Comparison of ENCODE assay signal across 9 cellular contexts in the genomic region with DNA sequence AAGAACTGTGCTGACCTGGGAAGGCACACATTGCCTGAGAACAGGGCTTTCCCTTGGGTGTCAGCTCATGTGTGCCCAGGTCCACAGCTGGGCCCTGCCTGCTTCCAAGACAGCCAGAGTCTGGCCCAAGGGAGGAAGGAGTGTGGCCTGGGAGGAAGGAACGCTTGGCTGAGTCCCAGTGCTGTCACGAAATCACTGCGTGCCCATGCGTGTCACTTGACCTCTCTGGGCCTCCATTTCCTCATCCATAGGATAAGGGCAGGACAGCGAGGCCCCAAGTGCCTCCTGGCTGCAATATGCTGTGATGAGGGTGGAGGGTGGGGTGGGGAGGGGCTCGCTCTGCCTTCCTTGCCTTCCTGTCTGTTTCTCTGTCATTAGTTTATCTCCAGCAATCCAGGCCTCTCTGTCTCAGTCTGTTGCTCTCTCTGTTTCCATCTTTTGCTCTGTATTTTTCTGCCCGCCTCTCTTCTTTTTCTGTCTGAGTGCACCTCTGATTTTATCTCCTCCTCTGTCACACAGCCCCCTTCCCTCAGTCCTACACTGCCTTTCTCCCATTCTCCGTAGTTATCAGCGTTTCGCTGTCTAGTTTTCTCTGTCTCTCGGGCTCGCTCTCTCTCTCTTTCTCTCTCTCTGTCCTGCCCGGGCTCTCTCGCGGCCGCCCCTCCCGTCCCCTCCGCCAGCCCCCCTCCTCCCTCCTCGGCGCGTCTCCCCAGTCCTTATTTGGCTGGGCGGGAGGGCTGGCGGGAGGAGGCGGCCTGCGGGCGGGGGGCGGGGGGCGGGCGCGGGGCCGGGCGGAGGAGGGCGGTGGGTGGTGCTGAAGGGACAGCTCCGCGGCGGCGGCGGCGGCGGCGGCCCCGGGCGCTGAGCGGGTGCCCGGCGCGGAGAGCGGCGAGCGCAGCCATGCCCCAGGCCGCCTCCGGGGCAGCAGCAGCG. TPM values are rescaled to one million over a fixed set of nuclear protein-coding genes. Genes with fewer than 3 reads are reported as not detected.
DNase-seq lines count a peak whose midpoint lies in the region; ATAC-seq, FAIRE-seq and TF ChIP-seq lines count a peak whose summit lies in the region.
"Had no signal": no experiment of that assay in that cellular context is flagged by ENCODE, and none has a peak within 500 bp of the region (broad histone marks: within the 10 kb centered on the region; RNA-seq: fewer than 3 reads in every experiment).

Gene KCNK3 (plus strand): TSS at position 842 of the 933 bp plus-strand sequence. CDS start 154 bp downstream, outside the sequence.

- WGBS in iPS DF 6.9 (ENCODE audit: insufficient coverage, insufficient read length), result no CpG with 5 or more reads among the region's 53 CpGs

- DNase-seq in NCI-H524 (lab: John Stamatoyannopoulos, UW) (peak; percentile 46 to 65), NCI-H524 treated with DMSO at 0.1 percent for 48 hours (lab: John Stamatoyannopoulos, UW) (no peak), SK-N-DZ (ENCODE audit: low spot score) (peak; percentile 88), astrocyte (ENCODE audit: low read depth) (peak; percentile 16), iPS DF 6.9 (ENCODE audit: low read depth, low spot score) (no peak)

- H3K27me3 ChIP-seq in astrocyte (ENCODE audit: insufficient read depth, low read length) (peaks cover 39% of the 10 kb centered on the region), iPS DF 6.9 (ENCODE audit: control insufficient read depth, insufficient read depth, low read length) (peaks cover 24% of the 10 kb centered on the region), skeletal muscle satellite cell (ENCODE audit: control insufficient read depth, insufficient read depth, low read length) (peaks cover 86% of the 10 kb centered on the region)

- H3K9ac ChIP-seq in astrocyte (ENCODE audit: low read length) (no peak within 1 kb of the TSS), skeletal muscle satellite cell (ENCODE audit: low read depth, low read length) (no peak within 1 kb of the TSS)

- no peak within 1 kb of the TSS for H3K27ac ChIP-seq in astrocyte (ENCODE audit: low read depth, low read length)
- no peak within 1 kb of the TSS for H3K27ac ChIP-seq in iPS DF 6.9 (ENCODE audit: low read length)
- H3K27ac ChIP-seq: C4-2B had no signal

- H3K4me1 ChIP-seq in astrocyte (ENCODE audit: insufficient read depth, low read length) (peaks cover 21% of the 10 kb centered on the region), iPS DF 6.9 (ENCODE audit: control insufficient read depth, insufficient read depth, low read length) (peaks cover 7% of the 10 kb centered on the region; the same call in 1 of the 2 replicates), skeletal muscle satellite cell (ENCODE audit: control insufficient read depth, insufficient read depth, low read length) (peaks cover 5% of the 10 kb centered on the region)

- peaks cover 53% of the 10 kb centered on the region for H3K27me3 Mint-ChIP-seq in astrocyte (ENCODE audit: low read depth, unreplicated experiment)

- TF ChIP-seq CTCF in astrocyte (IDR thresholded peaks at IDR 0.05; ENCODE audit: insufficient read depth, low read depth, low read length), result no peak

- H2AFZ ChIP-seq in astrocyte (ENCODE audit: low read depth, low read length), result peak within 1 kb of the TSS; percentile 42

- ATAC-seq in GM19023 (IDR thresholded peaks at IDR 0.05; ENCODE audit: unreplicated experiment) (no peak), HG03354 (IDR thresholded peaks at IDR 0.05; ENCODE audit: poor library complexity, severe bottlenecking, unreplicated experiment) (no peak)

- peaks cover 4% of the 10 kb centered on the region for H3K36me3 Mint-ChIP-seq in astrocyte (ENCODE audit: low read depth, unreplicated experiment)

- H3K9me3 ChIP-seq in astrocyte (ENCODE audit: insufficient read depth, low read depth, low read length) (no peaks in the 10 kb centered on the region), iPS DF 6.9 (ENCODE audit: control insufficient read depth, insufficient read depth, low read length) (no peaks in the 10 kb centered on the region), skeletal muscle satellite cell (replicated peaks; ENCODE audit: low read length) (no peaks in the 10 kb centered on the region)

- H3K4me2 ChIP-seq in astrocyte (ENCODE audit: low read length) (peak within 1 kb of the TSS; percentile 85), skeletal muscle satellite cell (ENCODE audit: low read length) (peak within 1 kb of the TSS; percentile 63)

- peak within 1 kb of the TSS; percentile 14 for H3K27ac Mint-ChIP-seq in astrocyte (ENCODE audit: unreplicated experiment)

- H3K4me3 Mint-ChIP-seq in astrocyte (ENCODE audit: unreplicated experiment), result peak within 1 kb of the TSS; percentile 77

- H3K9me3 Mint-ChIP-seq in astrocyte (ENCODE audit: unreplicated experiment), result peaks cover 3% of the 10 kb centered on the region

- H3K4me3 ChIP-seq in astrocyte (ENCODE audit: insufficient read depth, low read depth, low read length) (peak within 1 kb of the TSS; percentile 55), iPS DF 6.9 (ENCODE audit: low read length) (peak within 1 kb of the TSS; percentile 31; the same call in 1 of the 2 replicates), skeletal muscle satellite cell (ENCODE audit: low read length) (peak within 1 kb of the TSS; percentile 39)

- no peak for FAIRE-seq in astrocyte (lab: Jason Lieb, UNC)

- H3K4me1 Mint-ChIP-seq in astrocyte (ENCODE audit: low read depth, unreplicated experiment), result peaks cover 27% of the 10 kb centered on the region

- no peaks in the 10 kb centered on the region for H3K79me2 ChIP-seq in astrocyte (ENCODE audit: insufficient read depth, low read length)

- no peaks in the 10 kb centered on the region for H4K20me1 ChIP-seq in astrocyte (ENCODE audit: insufficient read depth, low read length)

- H3K36me3 ChIP-seq in astrocyte (ENCODE audit: insufficient read depth, low read length), result no peaks in the 10 kb centered on the region
- no peaks in the 10 kb centered on the region for H3K36me3 ChIP-seq in iPS DF 6.9 (ENCODE audit: control insufficient read depth, insufficient read depth, low read length)
- no peaks in the 10 kb centered on the region for H3K36me3 ChIP-seq in skeletal muscle satellite cell (ENCODE audit: insufficient read depth, low read length)

RNA-seq across cellular contexts. Expression of gene KCNK3, which starts in this region (rescaled TPM):
- polyA plus RNA-seq in SK-N-DZ (2014; cell fraction: cytosol; rRNA removed), result 17.3 and 25.1 TPM in 2 replicates
- 3.7 and 6.5 TPM in 2 replicates for polyA plus RNA-seq in SK-N-DZ (2014; cell fraction: nucleus; rRNA removed)
- 1.9 and 2.3 TPM in 2 replicates for total RNA-seq in astrocyte
- under 0.01 TPM in 2 replicates for total RNA-seq in skeletal muscle satellite cell (2012; rRNA removed)

Comparison
In these comparisons a context has a peak if more than half of its experiments do, and no peak if none do; other contexts are left out.
1. DNase-seq: peak in NCI-H524 (2 of 2), SK-N-DZ (single experiment) and astrocyte (single experiment); none in NCI-H524 treated with DMSO at 0.1 percent for 48 hours (single experiment) and iPS DF 6.9 (single experiment).
2. Peak in every context shown above with its lines, with median percentiles within 50 percentile points of each other: H3K4me3 ChIP-seq.